1 cellular context compared by ENCODE assay signal in the genomic region with DNA sequence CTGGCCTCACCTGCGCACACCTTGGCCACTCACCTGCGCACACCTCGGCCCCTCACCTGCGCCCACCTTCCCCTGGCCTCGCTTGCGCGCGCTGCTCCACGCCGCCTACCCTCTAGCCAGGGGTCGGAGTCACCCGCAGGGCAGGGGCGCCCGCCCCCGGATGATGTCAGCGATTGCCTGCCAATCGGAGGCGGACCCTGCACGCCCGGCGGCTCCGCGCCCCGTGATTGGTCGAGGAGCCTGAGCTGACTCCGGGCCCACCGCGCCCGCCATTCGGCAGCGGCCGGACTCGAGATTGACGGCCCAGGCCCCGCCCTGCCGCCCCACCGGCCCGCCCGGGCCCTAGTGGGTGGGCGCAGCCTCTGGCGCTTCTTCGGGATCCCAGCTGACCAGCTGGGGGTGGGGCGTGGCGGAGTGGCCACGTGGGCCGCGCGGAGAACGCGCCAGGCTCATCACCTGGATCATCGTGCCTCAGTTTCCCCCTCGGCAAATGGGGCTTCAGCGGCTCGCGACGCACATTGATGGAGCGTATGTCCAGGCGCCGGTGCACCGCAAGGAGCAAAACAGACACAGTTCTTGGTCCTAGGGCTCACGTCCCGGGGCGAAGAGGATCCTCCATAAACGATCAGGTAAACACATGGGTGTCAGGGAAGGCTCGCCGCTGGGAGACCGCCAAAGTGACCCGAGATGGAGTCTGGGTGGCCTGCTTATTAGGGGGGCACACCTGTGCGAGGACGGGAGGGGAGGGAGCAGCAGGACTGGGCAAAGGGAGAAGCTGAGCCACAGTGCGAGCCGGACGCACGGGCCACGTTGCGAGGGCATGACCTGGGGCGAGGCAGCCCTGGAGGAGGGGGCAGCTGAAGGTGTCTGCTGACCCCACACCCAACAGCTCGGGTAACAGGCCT.
TF ChIP-seq lines count a peak whose summit lies in the region.

A gene with protein sequence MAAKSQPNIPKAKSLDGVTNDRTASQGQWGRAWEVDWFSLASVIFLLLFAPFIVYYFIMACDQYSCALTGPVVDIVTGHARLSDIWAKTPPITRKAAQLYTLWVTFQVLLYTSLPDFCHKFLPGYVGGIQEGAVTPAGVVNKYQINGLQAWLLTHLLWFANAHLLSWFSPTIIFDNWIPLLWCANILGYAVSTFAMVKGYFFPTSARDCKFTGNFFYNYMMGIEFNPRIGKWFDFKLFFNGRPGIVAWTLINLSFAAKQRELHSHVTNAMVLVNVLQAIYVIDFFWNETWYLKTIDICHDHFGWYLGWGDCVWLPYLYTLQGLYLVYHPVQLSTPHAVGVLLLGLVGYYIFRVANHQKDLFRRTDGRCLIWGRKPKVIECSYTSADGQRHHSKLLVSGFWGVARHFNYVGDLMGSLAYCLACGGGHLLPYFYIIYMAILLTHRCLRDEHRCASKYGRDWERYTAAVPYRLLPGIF (minus strand): TSS at position 137 of the 905 bp plus-strand sequence. CDS start 3,441 bp downstream, outside the sequence.

TF ChIP-seq in HepG2, 621 proteins besides CTCF, POLR2A, EP300 and RAD21 (continued from another document and continues in another):
- TF ChIP-seq, protein P1, sequence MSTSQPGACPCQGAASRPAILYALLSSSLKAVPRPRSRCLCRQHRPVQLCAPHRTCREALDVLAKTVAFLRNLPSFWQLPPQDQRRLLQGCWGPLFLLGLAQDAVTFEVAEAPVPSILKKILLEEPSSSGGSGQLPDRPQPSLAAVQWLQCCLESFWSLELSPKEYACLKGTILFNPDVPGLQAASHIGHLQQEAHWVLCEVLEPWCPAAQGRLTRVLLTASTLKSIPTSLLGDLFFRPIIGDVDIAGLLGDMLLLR (CRISPR knock-in tag; IDR thresholded peaks at IDR 0.05), result peak; percentile 92; the same call in 1 of the 2 replicates
- TF ChIP-seq ZNF333 (CRISPR knock-in tag; IDR thresholded peaks at IDR 0.05; ENCODE audit: borderline replicate concordance) (0 out of 2 replicates have a peak, but pooled peaks have one; percentile 25), ZNF253 (CRISPR knock-in tag; IDR thresholded peaks at IDR 0.05; ENCODE audit: borderline replicate concordance) (no peak), RFXANK (CRISPR knock-in tag; IDR thresholded peaks at IDR 0.05) (no peak), GZF1 (CRISPR knock-in tag; IDR thresholded peaks at IDR 0.05) (peak; percentile 80; the same call in 1 of the 2 replicates), ZBTB26 (CRISPR knock-in tag; IDR thresholded peaks at IDR 0.05; ENCODE audit: borderline replicate concordance) (peak; percentile 33; the same call in 1 of the 2 replicates), ZNF33A (CRISPR knock-in tag; IDR thresholded peaks at IDR 0.05; ENCODE audit: borderline replicate concordance) (no peak), ZSCAN31 (CRISPR knock-in tag; IDR thresholded peaks at IDR 0.05; ENCODE audit: low read depth) (peak; percentile 84), MED8 (CRISPR knock-in tag; IDR thresholded peaks at IDR 0.05; ENCODE audit: insufficient replicate concordance) (no peak), TOE1 (CRISPR knock-in tag; IDR thresholded peaks at IDR 0.05) (no peak), HCFC1 (IDR thresholded peaks at IDR 0.05; ENCODE audit: low read depth, low read length) (no peak), ZIK1 (CRISPR knock-in tag; IDR thresholded peaks at IDR 0.05; ENCODE audit: borderline replicate concordance, low read depth) (peak; percentile 39), RBM39 (IDR thresholded peaks at IDR 0.05; ENCODE audit: low read depth, low read length, poor library complexity, severe bottlenecking) (no peak), FIP1L1 (IDR thresholded peaks at IDR 0.05; ENCODE audit: borderline replicate concordance, insufficient read depth, low read depth, low read length) (no peak), AKAP8 (CRISPR knock-in tag; IDR thresholded peaks at IDR 0.05) (no peak; the same call in 1 of the 2 replicates), SALL1 (CRISPR knock-in tag; IDR thresholded peaks at IDR 0.05) (peak; percentile 90), SOX13 (IDR thresholded peaks at IDR 0.05) (no peak), SOX13 (CRISPR knock-in tag; conservative IDR thresholded peaks at IDR 0.05 in 1 of 2, IDR thresholded peaks at IDR 0.05 in 1 of 2) (peak in 1 of 2 experiments; percentile 27; a peak in 1 of 4 replicates), CBFB (CRISPR knock-in tag; IDR thresholded peaks at IDR 0.05) (no peak; the same call in 1 of the 2 replicates), ISX (CRISPR knock-in tag; conservative IDR thresholded peaks at IDR 0.05) (no peak), GATAD1 (CRISPR knock-in tag; IDR thresholded peaks at IDR 0.05) (peak; percentile 41), HOXA5 (CRISPR knock-in tag; IDR thresholded peaks at IDR 0.05) (no peak; the same call in 1 of the 2 replicates), ATF5 (CRISPR knock-in tag; IDR thresholded peaks at IDR 0.05; ENCODE audit: low read depth) (0 out of 2 replicates have a peak, but pooled peaks have one; percentile 42), ZBTB25 (CRISPR knock-in tag; IDR thresholded peaks at IDR 0.05) (peak; percentile 53; the same call in 1 of the 2 replicates), ZNF549 (CRISPR knock-in tag; IDR thresholded peaks at IDR 0.05) (no peak), CC2D1A (CRISPR knock-in tag; IDR thresholded peaks at IDR 0.05) (no peak), ZFP36L1 (CRISPR knock-in tag; IDR thresholded peaks at IDR 0.05) (peak; percentile 82; the same call in 1 of the 2 replicates), TBP (CRISPR knock-in tag; IDR thresholded peaks at IDR 0.05) (0 out of 2 replicates have a peak, but pooled peaks have one; percentile 91), SCMH1 (CRISPR knock-in tag; IDR thresholded peaks at IDR 0.05; ENCODE audit: borderline replicate concordance) (no peak), ZC3H4 (CRISPR knock-in tag; IDR thresholded peaks at IDR 0.05; ENCODE audit: borderline replicate concordance) (no peak), ZNF224 (CRISPR knock-in tag; IDR thresholded peaks at IDR 0.05) (no peak), ZNF776 (CRISPR knock-in tag; IDR thresholded peaks at IDR 0.05) (no peak; the same call in 1 of the 2 replicates), HNRNPLL (IDR thresholded peaks at IDR 0.05; ENCODE audit: low read depth, low read length, poor library complexity, severe bottlenecking) (peak; percentile 75), HIVEP1 (CRISPR knock-in tag; IDR thresholded peaks at IDR 0.05) (no peak), REPIN1 (CRISPR knock-in tag; IDR thresholded peaks at IDR 0.05; ENCODE audit: borderline replicate concordance, low read depth) (no peak), ZNF512B (CRISPR knock-in tag; IDR thresholded peaks at IDR 0.05; ENCODE audit: borderline replicate concordance) (peak; percentile 46; the same call in 1 of the 2 replicates), ADNP (CRISPR knock-in tag; IDR thresholded peaks at IDR 0.05) (no peak), PAWR (CRISPR knock-in tag; IDR thresholded peaks at IDR 0.05; ENCODE audit: borderline replicate concordance) (no peak), THAP11 (CRISPR knock-in tag; IDR thresholded peaks at IDR 0.05) (peak; percentile 65; the same call in 1 of the 2 replicates), KDM2A (CRISPR knock-in tag; IDR thresholded peaks at IDR 0.05; ENCODE audit: borderline replicate concordance, low read depth) (peak; percentile 78), PRMT3 (CRISPR knock-in tag; IDR thresholded peaks at IDR 0.05; ENCODE audit: borderline replicate concordance, low read depth) (no peak), IKZF1 (IDR thresholded peaks at IDR 0.05) (no peak), MLX (CRISPR knock-in tag; IDR thresholded peaks at IDR 0.05) (peak; percentile 41; the same call in 1 of the 2 replicates), YY1 (IDR thresholded peaks at IDR 0.05; ENCODE audit: insufficient read depth, insufficient replicate concordance, low read depth, low read length) (peak; percentile 46), RBFOX2 (IDR thresholded peaks at IDR 0.05; ENCODE audit: low read depth, low read length) (peak; percentile 86), POGZ (CRISPR knock-in tag; IDR thresholded peaks at IDR 0.05) (no peak), ZNF264 (CRISPR knock-in tag; IDR thresholded peaks at IDR 0.05) (no peak)
- TF ChIP-seq, protein P2, sequence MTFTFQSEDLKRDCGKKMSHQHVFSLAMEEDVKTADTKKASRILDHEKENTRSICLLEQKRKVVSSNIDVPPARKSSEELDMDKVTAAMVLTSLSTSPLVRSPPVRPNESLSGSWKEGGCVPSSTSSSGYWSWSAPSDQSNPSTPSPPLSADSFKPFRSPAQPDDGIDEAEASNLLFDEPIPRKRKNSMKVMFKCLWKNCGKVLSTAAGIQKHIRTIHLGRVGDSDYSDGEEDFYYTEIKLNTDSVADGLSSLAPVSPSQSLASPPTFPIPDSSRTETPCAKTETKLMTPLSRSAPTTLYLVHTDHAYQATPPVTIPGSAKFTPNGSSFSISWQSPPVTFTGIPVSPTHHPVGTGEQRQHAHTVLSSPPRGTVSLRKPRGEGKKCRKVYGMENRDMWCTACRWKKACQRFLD (CRISPR knock-in tag; IDR thresholded peaks at IDR 0.05; ENCODE audit: borderline replicate concordance), result peak; percentile 81; the same call in 1 of the 2 replicates
- TF ChIP-seq, protein P3, sequence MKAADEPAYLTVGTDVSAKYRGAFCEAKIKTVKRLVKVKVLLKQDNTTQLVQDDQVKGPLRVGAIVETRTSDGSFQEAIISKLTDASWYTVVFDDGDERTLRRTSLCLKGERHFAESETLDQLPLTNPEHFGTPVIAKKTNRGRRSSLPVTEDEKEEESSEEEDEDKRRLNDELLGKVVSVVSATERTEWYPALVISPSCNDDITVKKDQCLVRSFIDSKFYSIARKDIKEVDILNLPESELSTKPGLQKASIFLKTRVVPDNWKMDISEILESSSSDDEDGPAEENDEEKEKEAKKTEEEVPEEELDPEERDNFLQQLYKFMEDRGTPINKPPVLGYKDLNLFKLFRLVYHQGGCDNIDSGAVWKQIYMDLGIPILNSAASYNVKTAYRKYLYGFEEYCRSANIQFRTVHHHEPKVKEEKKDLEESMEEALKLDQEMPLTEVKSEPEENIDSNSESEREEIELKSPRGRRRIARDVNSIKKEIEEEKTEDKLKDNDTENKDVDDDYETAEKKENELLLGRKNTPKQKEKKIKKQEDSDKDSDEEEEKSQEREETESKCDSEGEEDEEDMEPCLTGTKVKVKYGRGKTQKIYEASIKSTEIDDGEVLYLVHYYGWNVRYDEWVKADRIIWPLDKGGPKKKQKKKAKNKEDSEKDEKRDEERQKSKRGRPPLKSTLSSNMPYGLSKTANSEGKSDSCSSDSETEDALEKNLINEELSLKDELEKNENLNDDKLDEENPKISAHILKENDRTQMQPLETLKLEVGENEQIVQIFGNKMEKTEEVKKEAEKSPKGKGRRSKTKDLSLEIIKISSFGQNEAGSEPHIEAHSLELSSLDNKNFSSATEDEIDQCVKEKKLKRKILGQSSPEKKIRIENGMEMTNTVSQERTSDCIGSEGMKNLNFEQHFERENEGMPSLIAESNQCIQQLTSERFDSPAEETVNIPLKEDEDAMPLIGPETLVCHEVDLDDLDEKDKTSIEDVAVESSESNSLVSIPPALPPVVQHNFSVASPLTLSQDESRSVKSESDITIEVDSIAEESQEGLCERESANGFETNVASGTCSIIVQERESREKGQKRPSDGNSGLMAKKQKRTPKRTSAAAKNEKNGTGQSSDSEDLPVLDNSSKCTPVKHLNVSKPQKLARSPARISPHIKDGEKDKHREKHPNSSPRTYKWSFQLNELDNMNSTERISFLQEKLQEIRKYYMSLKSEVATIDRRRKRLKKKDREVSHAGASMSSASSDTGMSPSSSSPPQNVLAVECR (CRISPR knock-in tag; IDR thresholded peaks at IDR 0.05; ENCODE audit: borderline replicate concordance), result peak; percentile 99
